ENCODE assay signal across 26 cellular contexts in genomic region chr6:129946439-129947140, GRCh38.
DNase-seq lines count a peak whose midpoint lies in the region; ATAC-seq lines count a peak whose summit lies in the region.
"Had no signal": no experiment of that assay in that cellular context is flagged by ENCODE, and none has a peak within 500 bp of the region (broad histone marks: within the 10 kb centered on the region; RNA-seq: fewer than 3 reads in every experiment).

No MANE protein-coding gene starts in this region.

- H3K4me3 ChIP-seq in HUES64 (ENCODE audit: low read length), result no peak overlapping the region
- H3K4me3 ChIP-seq in mesodermal cell (ENCODE audit: extremely low read depth, insufficient read depth, low read length, poor library complexity, severe bottlenecking), result no peak overlapping the region
- H3K4me3 ChIP-seq: BLaER1 treated with 17β-estradiol and CSF1 and Interleukin-3, amounts not matched to agents 10 nM and 100 nM; GM23248; lower lobe of right lung; right lobe of liver had no signal

- 54% methylated on average over 8 of the region's 9 CpGs for WGBS in HUES64
- WGBS in mesodermal cell (ENCODE audit: insufficient coverage in 2 of 2), 2 experiments, result 48 to 51% methylated on average over 7 of the region's 9 CpGs

- DNase-seq in EH (ENCODE audit: low read depth) (peak; percentile 19), cerebellar cortex (ENCODE audit: low spot score) (peak; percentile 87), NCI-H2029 (lab: John Stamatoyannopoulos, UW) (no peak)
- DNase-seq: activated CD4-positive, alpha-beta T cell treated with anti-CD3 and anti-CD28 coated beads, Interleukin-2, amount 10 ng/mL, durations not matched to agents 7 days and 5 days; activated naive CD4-positive, alpha-beta T cell treated with anti-CD3 and anti-CD28 coated beads, Interleukin-2, amount 10 ng/mL, durations not matched to agents 7 days and 5 days; brain microvascular endothelial cell; Calu3; GM23248; kidney glomerular epithelial cell; lower lobe of right lung; NCI-H1417; NCI-H2081; NCI-H345; NCI-H774; posterior cingulate gyrus; right lobe of liver; stimulated activated CD4-positive, alpha-beta T cell treated with anti-CD3 and anti-CD28 coated beads, Interleukin-4, amount 100 ng/mL, for 4 hours; stimulated activated naive B cell treated with anti-CD40 and anti-IgM and Interleukin-4, amounts not matched to agents 10 μg/mL and 1 μg/mL and 100 μg/mL, for 72 hours had no signal

- H3K9ac ChIP-seq in HUES64 (ENCODE audit: low read depth, low read length), result peak overlapping the region; percentile 23; the same call in 1 of the 2 replicates
- H3K9ac ChIP-seq: BLaER1 treated with 17β-estradiol and CSF1 and Interleukin-3, amounts not matched to agents 10 nM and 100 nM; GM23248; KMS-11 had no signal

- peaks cover 21% of the 10 kb centered on the region for H3K4me1 ChIP-seq in HUES64 (ENCODE audit: insufficient read depth, low read length)
- H3K4me1 ChIP-seq in mesodermal cell (ENCODE audit: control insufficient read depth, insufficient read depth, low read length, poor library complexity, severe bottlenecking), result peaks cover 19% of the 10 kb centered on the region
- H3K4me1 ChIP-seq: BLaER1 treated with 17β-estradiol and CSF1 and Interleukin-3, amounts not matched to agents 10 nM and 100 nM; lower lobe of right lung; right lobe of liver had no signal

- ATAC-seq in GM21360 (IDR thresholded peaks at IDR 0.05; ENCODE audit: unreplicated experiment) (no peak), GM19467 (IDR thresholded peaks at IDR 0.05; ENCODE audit: unreplicated experiment) (no peak), HG02623 (IDR thresholded peaks at IDR 0.05; ENCODE audit: unreplicated experiment) (no peak)
- ATAC-seq: lower lobe of right lung; right lobe of liver; stimulated activated naive B cell treated with anti-CD40 and anti-IgM and Interleukin-4, amounts not matched to agents 10 μg/mL and 1 μg/mL and 100 μg/mL, for 72 hours had no signal

- H3K9me3 ChIP-seq in HUES64 (ENCODE audit: insufficient read depth, low read depth, low read length) (no peaks in the 10 kb centered on the region), mesodermal cell (ENCODE audit: control insufficient read depth, low read length) (no peaks in the 10 kb centered on the region)
- H3K9me3 ChIP-seq: BLaER1 treated with 17β-estradiol and CSF1 and Interleukin-3, amounts not matched to agents 10 nM and 100 nM; lower lobe of right lung; right lobe of liver had no signal

- H3K27ac ChIP-seq in HUES64 (ENCODE audit: low read depth, low read length) (peak overlapping the region; percentile 56), mesodermal cell (ENCODE audit: low read depth, low read length, severe bottlenecking) (peak overlapping the region; percentile 43)
- H3K27ac ChIP-seq: BLaER1 treated with 17β-estradiol and CSF1 and Interleukin-3, amounts not matched to agents 10 nM and 100 nM; brain microvascular endothelial cell; epithelial cell of prostate; GM23248; KMS-11; lower lobe of right lung; right lobe of liver had no signal

- H3K36me3 ChIP-seq in HUES64 (ENCODE audit: insufficient read depth, low read length) (no peaks in the 10 kb centered on the region), mesodermal cell (ENCODE audit: control insufficient read depth, insufficient read depth, low read length) (no peaks in the 10 kb centered on the region)
- H3K36me3 ChIP-seq: BLaER1 treated with 17β-estradiol and CSF1 and Interleukin-3, amounts not matched to agents 10 nM and 100 nM; brain microvascular endothelial cell; lower lobe of right lung; right lobe of liver had no signal

- no peaks in the 10 kb centered on the region for H3K27me3 ChIP-seq in HUES64 (ENCODE audit: insufficient read depth, low read length)
- H3K27me3 ChIP-seq: BLaER1 treated with 17β-estradiol and CSF1 and Interleukin-3, amounts not matched to agents 10 nM and 100 nM; brain microvascular endothelial cell; right lobe of liver had no signal
